23 cellular contexts compared by ENCODE assay signal in the genomic region with DNA sequence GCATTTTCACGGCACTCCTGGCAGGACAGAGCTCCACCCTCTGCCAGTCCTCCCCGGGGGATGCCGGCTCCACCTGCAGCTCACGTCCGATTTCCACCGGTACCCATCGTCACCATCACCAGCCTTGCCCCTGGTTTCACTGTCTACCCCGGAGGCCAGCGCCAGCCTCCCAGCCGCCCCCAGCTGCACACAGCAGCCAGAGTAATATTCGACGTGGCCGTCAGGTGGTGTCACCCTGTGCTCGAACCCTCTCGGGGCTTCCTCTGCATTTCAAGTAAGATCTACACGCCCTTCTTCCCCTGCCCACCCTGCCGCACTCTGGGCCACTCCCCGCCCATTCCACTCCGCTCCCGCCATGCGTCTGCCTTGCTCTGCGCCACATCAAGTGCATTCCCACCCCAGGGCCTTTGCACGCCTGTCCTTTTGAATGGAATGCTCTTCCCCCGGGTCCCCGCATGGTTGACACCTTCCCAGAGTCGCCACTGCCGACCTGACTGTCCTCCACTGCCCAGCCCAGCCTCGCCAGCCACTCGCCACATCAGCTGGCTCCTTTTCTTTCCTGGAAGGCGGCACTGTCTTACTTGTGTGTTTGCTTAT.
"Had no signal": no experiment of that assay in that cellular context is flagged by ENCODE, and none has a peak within 500 bp of the region (broad histone marks: within the 10 kb centered on the region; RNA-seq: fewer than 3 reads in every experiment).

No MANE protein-coding gene starts in this region.

- H3K27me3 ChIP-seq: ovary, tibial nerve, upper lobe of left lung had no signal

- H3K4me2 ChIP-seq: smooth muscle cell had no signal

- H3K4me3 Mint-ChIP-seq: memory B cell; natural killer cell treated with Interleukin-12 subunit alpha and Interleukin-12 subunit beta and Interleukin-15 and Interleukin-18, amount 100 ng/mL, for 72 hours; neural crest cell; stimulated activated memory B cell treated with anti-CD40 and anti-IgM and Interleukin-4, amounts not matched to agents 10 μg/mL and 1 μg/mL and 100 μg/mL, for 72 hours had no signal

- H3K27ac ChIP-seq: ovary, thoracic aorta, tibial nerve had no signal

- H3K27ac Mint-ChIP-seq: memory B cell; natural killer cell treated with Interleukin-12 subunit alpha and Interleukin-12 subunit beta and Interleukin-15 and Interleukin-18, amount 100 ng/mL, for 72 hours had no signal

- H3K9me3 Mint-ChIP-seq: immature natural killer cell, neural crest cell had no signal

- H3K36me3 ChIP-seq: ovary, thoracic aorta had no signal

- H3K27me3 Mint-ChIP-seq: natural killer cell treated with Interleukin-12 subunit alpha and Interleukin-12 subunit beta and Interleukin-15 and Interleukin-18, amount 100 ng/mL, for 72 hours had no signal

- H3K36me3 Mint-ChIP-seq: immature natural killer cell; natural killer cell treated with Interleukin-12 subunit alpha and Interleukin-12 subunit beta and Interleukin-15 and Interleukin-18, amount 100 ng/mL, for 72 hours; stimulated activated memory B cell treated with anti-CD40 and anti-IgM and Interleukin-4, amounts not matched to agents 10 μg/mL and 1 μg/mL and 100 μg/mL, for 72 hours had no signal

- H3K9me3 ChIP-seq: ovary, thoracic aorta, tibial nerve, upper lobe of left lung had no signal

- DNase-seq: dorsolateral prefrontal cortex; effector CD4-positive, alpha-beta T cell; hypothalamus; immature natural killer cell; islet precursor cell; naive B cell; nucleus accumbens; ovary; stimulated activated CD4-positive, alpha-beta T cell treated with anti-CD3 and anti-CD28 coated beads, Interleukin-12 subunit alpha, Interleukin-12 subunit beta, amount 100 ng/mL, for 4 hours; stimulated activated CD4-positive, alpha-beta T cell treated with anti-CD3 and anti-CD28 coated beads, Interleukin-2, amount 100 ng/mL, for 24 hours; stimulated activated CD4-positive, alpha-beta T cell treated with anti-CD3 and anti-CD28 coated beads, Interleukin-4, amount 100 ng/mL, for 4 hours; stimulated activated naive CD8-positive, alpha-beta T cell treated with anti-CD3 and anti-CD28 coated beads, Interleukin-15, Interleukin-2, amounts not matched to agents 100 U/mL and 50 U/mL, for 24 hours had no signal

- ATAC-seq: left lobe of liver; sciatic nerve; stimulated activated naive CD8-positive, alpha-beta T cell treated with anti-CD3 and anti-CD28 coated beads, Interleukin-15, Interleukin-2, amounts not matched to agents 100 U/mL and 50 U/mL, for 24 hours had no signal

- H3K4me3 ChIP-seq: dorsolateral prefrontal cortex, lung, ovary, smooth muscle cell, thoracic aorta, tibial nerve, upper lobe of left lung had no signal
